ENCODE assay signal across 8 cellular contexts in the genomic region with DNA sequence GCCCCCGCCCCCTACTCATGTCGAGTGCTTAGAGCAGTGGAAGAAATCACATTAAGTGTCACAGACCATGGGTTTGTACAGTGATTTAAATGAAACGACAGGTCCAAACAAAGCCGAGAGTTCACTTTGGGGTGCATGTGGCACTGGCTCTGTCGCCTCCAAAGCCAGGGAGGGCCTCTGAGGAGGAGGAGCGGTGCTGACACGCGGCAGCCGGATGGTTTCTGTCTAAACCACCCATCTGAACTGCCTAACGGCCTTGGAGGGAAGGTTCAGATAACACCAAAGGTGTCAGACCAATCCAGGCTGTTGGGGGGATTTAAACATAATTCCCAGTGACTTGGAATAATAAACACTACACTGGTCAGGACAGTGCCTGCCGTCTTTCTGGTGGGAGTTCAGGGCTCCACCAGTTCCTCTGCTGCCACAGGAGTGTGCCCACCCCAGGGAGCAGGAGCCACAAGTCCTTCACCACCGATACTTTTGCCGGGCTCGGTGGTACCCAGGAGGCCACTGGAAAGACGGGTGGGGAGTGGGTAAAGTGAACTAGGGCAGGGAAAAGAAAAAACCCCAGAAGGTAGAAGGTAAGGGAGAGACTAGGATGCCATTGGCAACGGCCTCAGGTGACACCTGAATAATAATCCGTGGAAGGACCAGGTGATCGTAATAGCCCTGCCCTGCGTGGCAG.
DNase-seq lines count a peak whose midpoint lies in the region; ATAC-seq and TF ChIP-seq lines count a peak whose summit lies in the region.

No MANE protein-coding gene starts in this region.

- no peaks in the 10 kb centered on the region for H3K36me3 Mint-ChIP-seq in activated naive CD4-positive, alpha-beta T cell treated with anti-CD3 and anti-CD28 coated beads, Interleukin-2, amount 50 U/mL, for 24 hours

- peaks cover 3% of the 10 kb centered on the region for H3K36me3 ChIP-seq in muscle layer of colon (ENCODE audit: insufficient read depth, low read length)

- DNase-seq in activated naive CD4-positive, alpha-beta T cell treated with Interleukin-2 at 50 U/mL for 16 hours, result no peak
- DNase-seq in ureter (ENCODE audit: low spot score) (peak; percentile 61), omental fat pad (ENCODE audit: low spot score) (no peak)
- no peak for DNase-seq in stimulated activated CD8-positive, alpha-beta memory T cell treated with anti-CD3 and anti-CD28 coated beads, Interleukin-4, amount 100 ng/mL, for 48 hours

- H3K27me3 ChIP-seq in muscle layer of colon (ENCODE audit: control insufficient read depth in 1 of 2, insufficient read depth in 2 of 2, low read length in 2 of 2), result no peaks in the 10 kb centered on the region

- peak overlapping the region; percentile 81 for H3K4me3 Mint-ChIP-seq in activated naive CD4-positive, alpha-beta T cell treated with anti-CD3 and anti-CD28 coated beads, Interleukin-2, amount 50 U/mL, for 24 hours

- peaks cover 68% of the 10 kb centered on the region for H3K4me1 Mint-ChIP-seq in activated naive CD4-positive, alpha-beta T cell treated with anti-CD3 and anti-CD28 coated beads, Interleukin-2, amount 50 U/mL, for 24 hours

- H3K27ac ChIP-seq in angular gyrus (ENCODE audit: low read depth, low read length) (peak overlapping the region; percentile 23), muscle layer of colon (ENCODE audit: low read depth, low read length) (peak overlapping the region; percentile 64)

- H3K27ac Mint-ChIP-seq in activated naive CD4-positive, alpha-beta T cell treated with anti-CD3 and anti-CD28 coated beads, Interleukin-2, amount 50 U/mL, for 24 hours, result peak overlapping the region; percentile 83

- TF ChIP-seq CTCF in omental fat pad (IDR thresholded peaks at IDR 0.05), result no peak

- H3K4me3 ChIP-seq in muscle layer of colon (ENCODE audit: low read depth in 1 of 2, low read length in 2 of 2), result peak overlapping the region in 1 of 2 donors; percentile 41

- peak overlapping the region; percentile 54 for H3K9ac ChIP-seq in muscle layer of colon (ENCODE audit: low read length)

- H3K9me3 ChIP-seq in muscle layer of colon (ENCODE audit: low read length), result no peaks in the 10 kb centered on the region

- no peaks in the 10 kb centered on the region for H3K9me3 Mint-ChIP-seq in activated naive CD4-positive, alpha-beta T cell treated with anti-CD3 and anti-CD28 coated beads, Interleukin-2, amount 50 U/mL, for 24 hours

- peaks cover 73% of the 10 kb centered on the region for H3K4me1 ChIP-seq in muscle layer of colon (ENCODE audit: insufficient read depth, low read length)

- no peaks in the 10 kb centered on the region for H3K27me3 Mint-ChIP-seq in activated naive CD4-positive, alpha-beta T cell treated with anti-CD3 and anti-CD28 coated beads, Interleukin-2, amount 50 U/mL, for 24 hours

- no peak for ATAC-seq in HG03378 (IDR thresholded peaks at IDR 0.05; ENCODE audit: unreplicated experiment)
- no peak for ATAC-seq in omental fat pad (ENCODE audit: low FRiP score)
